ENCODE assay signal across 29 cellular contexts in the genomic region with DNA sequence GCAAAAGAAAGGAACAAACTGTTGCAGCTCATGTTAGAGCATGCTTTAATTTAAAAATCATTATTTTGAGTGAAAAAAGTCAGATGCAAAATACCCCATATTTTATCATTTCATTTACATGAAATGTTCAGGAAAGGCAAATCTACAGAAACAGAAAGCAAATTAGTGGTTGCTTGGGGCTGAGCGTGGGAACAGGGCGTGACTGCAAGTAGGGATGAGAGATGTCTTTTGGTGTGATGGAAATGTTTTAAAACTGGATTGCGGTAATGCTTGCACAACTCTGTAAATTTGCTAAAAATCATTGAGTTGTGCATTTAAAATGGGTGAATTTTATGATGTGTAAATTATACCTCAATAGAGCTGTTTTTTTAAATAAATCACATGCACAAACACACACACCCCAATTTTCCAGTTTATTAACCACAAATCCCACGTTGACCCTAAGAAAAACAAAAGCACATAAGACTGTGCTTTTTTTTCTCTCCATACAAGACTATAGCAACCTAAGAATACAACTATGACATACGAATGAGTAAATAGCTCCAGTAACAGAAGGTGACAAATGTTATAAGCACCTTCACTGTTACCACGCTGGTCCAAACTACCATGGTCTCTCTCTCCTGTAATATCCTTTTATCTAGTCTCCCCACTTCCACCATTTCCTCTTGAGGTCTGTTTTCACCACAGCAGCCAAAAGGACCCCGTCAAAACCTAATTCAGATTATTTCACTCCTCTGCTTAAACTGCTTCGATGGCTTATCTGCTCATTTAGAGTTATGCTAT. TPM values are rescaled to one million over a fixed set of nuclear protein-coding genes. Genes with fewer than 3 reads are reported as not detected.
DNase-seq lines count a peak whose midpoint lies in the region; ATAC-seq lines count a peak whose summit lies in the region.
"Had no signal": no experiment of that assay in that cellular context is flagged by ENCODE, and none has a peak within 500 bp of the region (broad histone marks: within the 10 kb centered on the region; RNA-seq: fewer than 3 reads in every experiment).

No MANE protein-coding gene starts in this region.

- H3K4me1 ChIP-seq in effector memory CD4-positive, alpha-beta T cell (ENCODE audit: control insufficient read depth, insufficient read depth, low read length, poor library complexity, severe bottlenecking) = no peaks in the 10 kb centered on the region
- H3K4me1 ChIP-seq: Caco-2 had no signal

- H3K27me3 Mint-ChIP-seq in activated T-helper 1 cell treated with anti-CD3 and anti-CD28 coated beads, Interleukin-12 subunit alpha, Interleukin-12 subunit beta, Interleukin-2, Interleukin-4 antibody, amounts not matched to agents 30 ng/mL and 10 ng/mL and 1 ng/mL, durations not matched to agents 14 hours and 24 hours and 36 hours (ENCODE audit: insufficient read depth) = no peaks in the 10 kb centered on the region
- H3K27me3 Mint-ChIP-seq: activated naive CD4-positive, alpha-beta T cell treated with anti-CD3 and anti-CD28 coated beads, Interleukin-2, amount 50 U/mL, for 24 hours; type B pancreatic cell had no signal

- no peaks in the 10 kb centered on the region for H3K36me3 ChIP-seq in effector memory CD4-positive, alpha-beta T cell (ENCODE audit: control insufficient read depth, insufficient read depth, low read length)

- H3K27me3 ChIP-seq in effector memory CD4-positive, alpha-beta T cell (replicated peaks; ENCODE audit: control insufficient read depth, insufficient read depth, low read length, poor library complexity, severe bottlenecking) = no peaks in the 10 kb centered on the region

- no peaks in the 10 kb centered on the region for H3K9me3 Mint-ChIP-seq in activated T-helper 1 cell treated with anti-CD3 and anti-CD28 coated beads, Interleukin-12 subunit alpha, Interleukin-12 subunit beta, Interleukin-2, Interleukin-4 antibody, amounts not matched to agents 30 ng/mL and 10 ng/mL and 1 ng/mL, durations not matched to agents 14 hours and 24 hours and 36 hours
- H3K9me3 Mint-ChIP-seq: activated naive CD4-positive, alpha-beta T cell treated with anti-CD3 and anti-CD28 coated beads, Interleukin-2, amount 50 U/mL, for 24 hours; H9; memory B cell; T-helper 1 cell treated with Interleukin-12 subunit alpha and Interleukin-12 subunit beta and Interleukin-4 antibody, amounts not matched to agents 30 μg/mL and 1 μg/mL, for 36 hours; type B pancreatic cell had no signal

- H3K9me3 ChIP-seq in effector memory CD4-positive, alpha-beta T cell (ENCODE audit: control insufficient read depth, low read length) = no peaks in the 10 kb centered on the region
- H3K9me3 ChIP-seq: Caco-2, SK-N-SH had no signal

- no peak overlapping the region for H3K4me3 ChIP-seq in effector memory CD4-positive, alpha-beta T cell (ENCODE audit: insufficient read depth, low read depth, low read length, poor library complexity, severe bottlenecking)
- H3K4me3 ChIP-seq: dorsolateral prefrontal cortex had no signal

- no peak for ATAC-seq in GM19467 (IDR thresholded peaks at IDR 0.05; ENCODE audit: unreplicated experiment)
- no peak for ATAC-seq in HG03025 (IDR thresholded peaks at IDR 0.05; ENCODE audit: low FRiP score, unreplicated experiment)
- ATAC-seq: left lobe of liver had no signal

- no peak overlapping the region for H3K27ac ChIP-seq in effector memory CD4-positive, alpha-beta T cell (ENCODE audit: insufficient read depth, low read length, poor library complexity, severe bottlenecking)
- H3K27ac ChIP-seq: dorsolateral prefrontal cortex, HL-60 had no signal

- peak; percentile 1 for DNase-seq in stimulated activated CD4-positive, alpha-beta T cell treated with anti-CD3 and anti-CD28 coated beads, Interleukin-4, amount 100 ng/mL, for 1 hour
- no peak for DNase-seq in stimulated activated CD4-positive, alpha-beta T cell treated with anti-CD3 and anti-CD28 coated beads, Interleukin-2, amount 100 ng/mL, for 24 hours
- peak; percentile 50 to 52 for DNase-seq in NOMO-1 (lab: John Stamatoyannopoulos, UW; ENCODE audit: unreplicated experiment in 2 of 2)
- DNase-seq in activated T-helper 1 cell treated with anti-CD3 and anti-CD28 coated beads, Interleukin-12 subunit alpha, Interleukin-12 subunit beta, Interleukin-2, Interleukin-4 antibody, amounts not matched to agents 30 ng/mL and 10 ng/mL and 1 ng/mL, durations not matched to agents 14 hours and 24 hours and 36 hours (ENCODE audit: low spot score) = no peak
- DNase-seq in effector memory CD4-positive, alpha-beta T cell = no peak
- DNase-seq: activated CD4-positive, alpha-beta T cell treated with anti-CD3 and anti-CD28 coated beads for 1 hour; amygdala; C1 segment of cervical spinal cord; Caco-2; DMS53; dorsolateral prefrontal cortex; H9; KG1; NCI-H1694; NCI-H446 treated with DMSO at 0.1 percent for 48 hours; NCI-H774; OCI-M1; SK-N-SH; stimulated activated naive CD4-positive, alpha-beta T cell had no signal

- H3K27ac Mint-ChIP-seq in activated T-helper 1 cell treated with anti-CD3 and anti-CD28 coated beads, Interleukin-12 subunit alpha, Interleukin-12 subunit beta, Interleukin-2, Interleukin-4 antibody, amounts not matched to agents 30 ng/mL and 10 ng/mL and 1 ng/mL, durations not matched to agents 14 hours and 24 hours and 36 hours = peak overlapping the region; percentile 29
- H3K27ac Mint-ChIP-seq: activated naive CD4-positive, alpha-beta T cell treated with anti-CD3 and anti-CD28 coated beads, Interleukin-2, amount 50 U/mL, for 24 hours; H9; memory B cell; T-helper 1 cell treated with Interleukin-12 subunit alpha and Interleukin-12 subunit beta and Interleukin-4 antibody, amounts not matched to agents 30 μg/mL and 1 μg/mL, for 36 hours; type B pancreatic cell had no signal

- intact Hi-C loops in activated T-helper 1 cell treated with anti-CD3 and anti-CD28 coated beads, Interleukin-12 subunit alpha, Interleukin-12 subunit beta, Interleukin-2, Interleukin-4 antibody, amounts not matched to agents 30 ng/mL and 10 ng/mL and 1 ng/mL, durations not matched to agents 14 hours and 24 hours and 36 hours (cut with micrococcal nuclease) = loop anchor here (5.0 to 10.0 kb wide), 2 partner anchors 248 to 524 kb away; no protein-coding TSS in a partner anchor

- H3K4me3 Mint-ChIP-seq in activated T-helper 1 cell treated with anti-CD3 and anti-CD28 coated beads, Interleukin-12 subunit alpha, Interleukin-12 subunit beta, Interleukin-2, Interleukin-4 antibody, amounts not matched to agents 30 ng/mL and 10 ng/mL and 1 ng/mL, durations not matched to agents 14 hours and 24 hours and 36 hours = no peak overlapping the region
- H3K4me3 Mint-ChIP-seq: activated naive CD4-positive, alpha-beta T cell treated with anti-CD3 and anti-CD28 coated beads, Interleukin-2, amount 50 U/mL, for 24 hours; H9; memory B cell; T-helper 1 cell treated with Interleukin-12 subunit alpha and Interleukin-12 subunit beta and Interleukin-4 antibody, amounts not matched to agents 30 μg/mL and 1 μg/mL, for 36 hours; type B pancreatic cell had no signal

- H3K36me3 Mint-ChIP-seq in activated T-helper 1 cell treated with anti-CD3 and anti-CD28 coated beads, Interleukin-12 subunit alpha, Interleukin-12 subunit beta, Interleukin-2, Interleukin-4 antibody, amounts not matched to agents 30 ng/mL and 10 ng/mL and 1 ng/mL, durations not matched to agents 14 hours and 24 hours and 36 hours (ENCODE audit: low read depth) = no peaks in the 10 kb centered on the region
- H3K36me3 Mint-ChIP-seq: activated naive CD4-positive, alpha-beta T cell treated with anti-CD3 and anti-CD28 coated beads, Interleukin-2, amount 50 U/mL, for 24 hours; memory B cell; type B pancreatic cell had no signal

- peaks cover 11% of the 10 kb centered on the region for H3K4me1 Mint-ChIP-seq in activated T-helper 1 cell treated with anti-CD3 and anti-CD28 coated beads, Interleukin-12 subunit alpha, Interleukin-12 subunit beta, Interleukin-2, Interleukin-4 antibody, amounts not matched to agents 30 ng/mL and 10 ng/mL and 1 ng/mL, durations not matched to agents 14 hours and 24 hours and 36 hours (ENCODE audit: low read depth)

RNA-seq across cellular contexts. Expression of a gene that starts 37.3 kb away (rescaled TPM):
- not detected in 2 replicates for total RNA-seq in activated T-helper 1 cell treated with anti-CD3 and anti-CD28 coated beads, Interleukin-12 subunit alpha, Interleukin-12 subunit beta, Interleukin-2, Interleukin-4 antibody, amounts not matched to agents 30 ng/mL and 10 ng/mL and 1 ng/mL, durations not matched to agents 14 hours and 24 hours and 36 hours
- total RNA-seq: Caco-2, endothelial cell of umbilical vein, glomerular endothelial cell, H9 had no signal

Comparison
In these comparisons a context has a peak if more than half of its experiments do, and no peak if none do; other contexts are left out.
1. DNase-seq: peak in stimulated activated CD4-positive, alpha-beta T cell treated with anti-CD3 and anti-CD28 coated beads, Interleukin-4, amount 100 ng/mL, for 1 hour (single experiment) and NOMO-1 (2 of 2); none in stimulated activated CD4-positive, alpha-beta T cell treated with anti-CD3 and anti-CD28 coated beads, Interleukin-2, amount 100 ng/mL, for 24 hours (0 of 2), activated T-helper 1 cell treated with anti-CD3 and anti-CD28 coated beads, Interleukin-12 subunit alpha, Interleukin-12 subunit beta, Interleukin-2, Interleukin-4 antibody, amounts not matched to agents 30 ng/mL and 10 ng/mL and 1 ng/mL, durations not matched to agents 14 hours and 24 hours and 36 hours (single experiment) and effector memory CD4-positive, alpha-beta T cell (0 of 3).